Comparison of ENCODE assay signal across 1 cellular context in the genomic region with DNA sequence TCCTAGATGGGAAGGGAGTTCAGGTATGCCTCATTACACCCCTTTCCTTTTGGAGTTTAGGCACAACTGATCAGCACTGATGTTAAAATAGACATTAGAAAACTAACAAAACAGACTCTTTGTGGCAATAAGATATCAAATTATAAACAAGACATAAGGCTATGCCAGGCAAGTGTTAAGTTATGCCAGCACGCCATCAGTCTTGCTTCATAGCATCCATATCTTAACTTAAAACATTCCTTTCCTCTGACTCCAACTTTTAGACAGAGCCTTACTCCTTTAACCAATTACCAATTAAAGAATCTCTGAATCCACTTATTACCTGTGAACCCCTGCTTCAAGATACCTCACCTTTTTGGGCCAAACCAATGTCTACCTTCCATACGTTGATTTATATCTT.
TF ChIP-seq lines count a peak whose summit lies in the region.

No MANE protein-coding gene starts in this region.

TF ChIP-seq in GM23338, 12 proteins besides CTCF, POLR2A, EP300 and RAD21 (continued from another document):
- TF ChIP-seq ZNF462 (CRISPR knock-in tag; IDR thresholded peaks at IDR 0.05), result no peak
- no peak for TF ChIP-seq ZNF114 (CRISPR knock-in tag; IDR thresholded peaks at IDR 0.05)
TF ChIP-seq in GM23338: peak in this region for 0.
